Comparison of ENCODE assay signal across 17 cellular contexts in the genomic region with DNA sequence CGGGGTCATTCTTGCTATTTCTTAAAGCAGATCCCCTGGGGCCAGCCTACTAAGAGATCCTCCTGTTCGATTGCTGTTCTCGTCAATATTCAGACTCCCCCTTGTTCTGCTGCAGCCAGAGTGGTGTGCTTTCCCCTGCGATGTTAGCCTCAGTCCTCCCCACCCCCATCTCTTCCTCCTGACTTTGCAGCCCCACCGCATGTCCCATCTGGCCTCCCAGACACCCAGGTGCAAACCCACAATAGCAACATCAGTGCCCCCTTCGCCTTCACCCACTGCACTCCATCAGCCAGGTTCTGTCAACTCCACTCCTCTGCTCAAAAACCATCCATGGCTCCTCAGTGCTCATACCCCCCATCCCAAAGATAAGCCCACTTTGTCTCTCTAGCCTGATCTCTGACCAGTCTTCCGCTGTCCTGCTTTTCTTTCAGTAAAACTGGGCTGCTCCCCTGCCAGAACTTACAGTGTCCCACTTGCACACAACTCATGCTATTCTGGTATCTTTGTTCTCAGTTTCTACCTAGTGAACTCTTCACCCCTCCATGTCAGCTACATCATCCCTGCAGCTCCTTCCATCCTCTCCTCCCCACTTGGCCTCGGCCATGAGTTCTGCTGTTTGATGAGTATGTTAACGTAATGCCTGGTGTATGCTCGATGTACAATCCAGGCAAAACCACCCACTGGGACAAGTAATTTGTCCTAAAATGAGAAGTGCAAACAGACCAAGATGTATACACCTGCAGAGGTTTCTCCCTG.
"Had no signal": no experiment of that assay in that cellular context is flagged by ENCODE, and none has a peak within 500 bp of the region (broad histone marks: within the 10 kb centered on the region; RNA-seq: fewer than 3 reads in every experiment).

No MANE protein-coding gene starts in this region.

- DNase-seq: activated CD4-positive, alpha-beta T cell treated with anti-CD3 and anti-CD28 coated beads, Interleukin-2, amount 50 U/mL, for 48 hours; activated naive CD4-positive, alpha-beta T cell treated with Interleukin-2 at 50 U/mL for 16 hours; anterior cingulate cortex; brain microvascular endothelial cell; cortex of kidney; effector CD4-positive, alpha-beta T cell; foreskin keratinocyte; kidney glomerular epithelial cell; left ventricle myocardium superior; mesenchymal stem cell; occipital lobe; right cardiac atrium; small intestine; upper lobe of right lung had no signal

- ATAC-seq: activated T-helper 17 cell treated with anti-CD3 and anti-CD28 coated beads, Interleukin-2, amount 50 U/mL, for 72 hours; foreskin keratinocyte; left ventricle myocardium superior; right cardiac atrium; upper lobe of right lung had no signal

- H3K4me1 ChIP-seq: foreskin keratinocyte, suprapubic skin, upper lobe of right lung had no signal

- H3K36me3 ChIP-seq: suprapubic skin, upper lobe of right lung had no signal

- H3K27me3 ChIP-seq: brain microvascular endothelial cell, upper lobe of right lung had no signal

- H3K27ac ChIP-seq: brain microvascular endothelial cell, foreskin keratinocyte, suprapubic skin, upper lobe of right lung, VCaP had no signal

- H3K9me3 ChIP-seq: suprapubic skin, upper lobe of right lung had no signal

- H3K4me3 ChIP-seq: suprapubic skin, upper lobe of right lung had no signal
